Comparison of ENCODE assay signal across 1 cellular context in genomic region chr2:37738266-37738885, GRCh38.
TF ChIP-seq lines count a peak whose summit lies in the region.

No MANE protein-coding gene starts in this region.

TF ChIP-seq in IMR-90, 13 proteins besides CTCF, POLR2A, EP300 and RAD21 (continued from another document):
- TF ChIP-seq RFX5 (IDR thresholded peaks at IDR 0.05; ENCODE audit: low read depth, low read length), result no peak
- TF ChIP-seq SMC3 (IDR thresholded peaks at IDR 0.05; ENCODE audit: low read depth, low read length), result no peak
- TF ChIP-seq MXI1 (IDR thresholded peaks at IDR 0.05; ENCODE audit: borderline replicate concordance, low read depth, low read length), result no peak
- TF ChIP-seq CHD1 (IDR thresholded peaks at IDR 0.05; ENCODE audit: low read depth, low read length), result no peak
- TF ChIP-seq FOS (IDR thresholded peaks at IDR 0.05; ENCODE audit: low read depth, low read length), result no peak
- TF ChIP-seq, protein P1, sequence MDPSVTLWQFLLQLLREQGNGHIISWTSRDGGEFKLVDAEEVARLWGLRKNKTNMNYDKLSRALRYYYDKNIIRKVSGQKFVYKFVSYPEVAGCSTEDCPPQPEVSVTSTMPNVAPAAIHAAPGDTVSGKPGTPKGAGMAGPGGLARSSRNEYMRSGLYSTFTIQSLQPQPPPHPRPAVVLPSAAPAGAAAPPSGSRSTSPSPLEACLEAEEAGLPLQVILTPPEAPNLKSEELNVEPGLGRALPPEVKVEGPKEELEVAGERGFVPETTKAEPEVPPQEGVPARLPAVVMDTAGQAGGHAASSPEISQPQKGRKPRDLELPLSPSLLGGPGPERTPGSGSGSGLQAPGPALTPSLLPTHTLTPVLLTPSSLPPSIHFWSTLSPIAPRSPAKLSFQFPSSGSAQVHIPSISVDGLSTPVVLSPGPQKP (IDR thresholded peaks at IDR 0.05; ENCODE audit: borderline replicate concordance, low read depth, low read length), result no peak
- TF ChIP-seq, protein P2, sequence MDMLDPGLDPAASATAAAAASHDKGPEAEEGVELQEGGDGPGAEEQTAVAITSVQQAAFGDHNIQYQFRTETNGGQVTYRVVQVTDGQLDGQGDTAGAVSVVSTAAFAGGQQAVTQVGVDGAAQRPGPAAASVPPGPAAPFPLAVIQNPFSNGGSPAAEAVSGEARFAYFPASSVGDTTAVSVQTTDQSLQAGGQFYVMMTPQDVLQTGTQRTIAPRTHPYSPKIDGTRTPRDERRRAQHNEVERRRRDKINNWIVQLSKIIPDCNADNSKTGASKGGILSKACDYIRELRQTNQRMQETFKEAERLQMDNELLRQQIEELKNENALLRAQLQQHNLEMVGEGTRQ (IDR thresholded peaks at IDR 0.05; ENCODE audit: low read depth, low read length), result no peak
- no peak for TF ChIP-seq CEBPB (IDR thresholded peaks at IDR 0.05; ENCODE audit: low read depth, low read length)
- no peak for TF ChIP-seq RCOR1 (IDR thresholded peaks at IDR 0.05; ENCODE audit: insufficient replicate concordance, low read length)
TF ChIP-seq in IMR-90: peak in this region for 0.
